In the genomic region with DNA sequence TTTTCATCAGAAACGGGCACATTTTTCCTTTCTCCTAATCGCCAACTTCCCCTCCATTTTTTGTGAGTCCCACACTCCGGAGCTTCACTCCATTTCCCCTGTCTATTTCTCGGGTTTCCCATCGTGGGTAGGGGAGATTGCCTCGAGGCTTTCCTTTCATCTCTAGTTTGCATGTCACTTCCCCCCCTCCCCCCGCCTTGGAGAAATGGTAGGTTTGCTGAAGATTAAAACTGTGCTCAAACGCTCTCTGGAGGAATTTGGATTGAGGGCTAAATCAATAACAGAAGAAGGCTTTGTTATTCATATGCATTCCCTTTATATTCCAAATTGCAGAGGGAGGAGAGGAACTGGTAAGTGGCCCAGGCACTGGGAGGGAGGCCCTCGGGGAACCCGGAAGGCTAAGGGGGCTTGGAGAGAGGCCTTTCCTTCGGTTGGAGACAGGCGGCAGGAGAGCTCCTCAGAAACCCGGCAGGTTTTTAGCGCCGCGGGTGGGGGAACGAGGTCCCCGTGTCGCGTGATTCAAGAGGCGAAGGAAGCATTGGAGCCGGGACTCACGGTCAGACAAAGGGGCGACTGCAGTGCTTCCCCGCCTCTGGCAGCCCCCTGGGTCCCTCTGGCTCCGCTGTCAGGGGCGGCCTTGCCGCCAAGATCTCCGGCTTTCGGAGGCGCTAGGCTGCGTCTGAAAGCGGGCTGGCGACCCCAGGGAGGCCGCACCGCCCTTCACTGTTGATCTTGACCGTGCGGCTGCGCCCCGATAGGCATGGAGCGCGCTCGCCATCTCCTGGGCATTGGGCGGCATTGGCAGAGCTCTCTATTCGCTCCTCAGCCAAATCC, we compare ENCODE assay signal across 8 cellular contexts. TPM values are rescaled to one million over a fixed set of nuclear protein-coding genes. Genes with fewer than 3 reads are reported as not detected.
DNase-seq lines count a peak whose midpoint lies in the region; ATAC-seq and TF ChIP-seq lines count a peak whose summit lies in the region.

No MANE protein-coding gene starts in this region.

- H3K18ac ChIP-seq in trophoblast cell (ENCODE audit: low read length): no peak overlapping the region

- no peak overlapping the region for H3K4ac ChIP-seq in trophoblast cell (ENCODE audit: low read depth, low read length)

- H3K9ac ChIP-seq in trophoblast cell (ENCODE audit: low read length): no peak overlapping the region

- no peak overlapping the region for H3K27ac ChIP-seq in cardiac muscle cell
- no peak overlapping the region for H3K27ac ChIP-seq in trophoblast cell (ENCODE audit: low read depth, low read length)

- peak overlapping the region; percentile 86 for H3K4me2 ChIP-seq in trophoblast cell (ENCODE audit: low read length)

- H3K27me3 Mint-ChIP-seq in activated naive CD4-positive, alpha-beta T cell treated with anti-CD3 and anti-CD28 coated beads, Interleukin-2, amount 10 ng/mL, durations not matched to agents 7 days and 5 days: peaks cover 95% of the 10 kb centered on the region

- no CpG with 5 or more reads among the region's 45 CpGs for WGBS in trophoblast cell (ENCODE audit: extremely low coverage, insufficient coverage, insufficient read length)

- no peak for TF ChIP-seq EP300 in Ishikawa (IDR thresholded peaks at IDR 0.05; ENCODE audit: borderline replicate concordance)

- H3K4me3 Mint-ChIP-seq in activated naive CD4-positive, alpha-beta T cell treated with anti-CD3 and anti-CD28 coated beads, Interleukin-2, amount 10 ng/mL, durations not matched to agents 7 days and 5 days: peak overlapping the region; percentile 65

- H2BK120ac ChIP-seq in trophoblast cell (ENCODE audit: insufficient read depth, low read length, poor library complexity): peak overlapping the region; percentile 7

- H3K9me3 Mint-ChIP-seq in activated naive CD4-positive, alpha-beta T cell treated with anti-CD3 and anti-CD28 coated beads, Interleukin-2, amount 10 ng/mL, durations not matched to agents 7 days and 5 days: no peaks in the 10 kb centered on the region

- H3K27ac Mint-ChIP-seq in activated naive CD4-positive, alpha-beta T cell treated with anti-CD3 and anti-CD28 coated beads, Interleukin-2, amount 10 ng/mL, durations not matched to agents 7 days and 5 days: no peak overlapping the region

- DNase-seq in Daoy (ENCODE audit: low read depth): peak; percentile 94
- DNase-seq in RPMI8226: peak; percentile 52
- DNase-seq in activated naive CD4-positive, alpha-beta T cell treated with anti-CD3 and anti-CD28 coated beads, Interleukin-2, amount 10 ng/mL, durations not matched to agents 7 days and 5 days: peak; percentile 69
- DNase-seq in cardiac muscle cell (ENCODE audit: low read depth in 1 of 2, low spot score in 1 of 2): peak; percentile 65 to 88
- peak; percentile 40 to 71 for DNase-seq in trophoblast cell

- no peaks in the 10 kb centered on the region for H3K79me1 ChIP-seq in trophoblast cell (ENCODE audit: low read length)

- ATAC-seq in GM21619 (IDR thresholded peaks at IDR 0.05; ENCODE audit: unreplicated experiment) (peak; percentile 90), HG02970 (IDR thresholded peaks at IDR 0.05; ENCODE audit: low FRiP score, unreplicated experiment) (no peak)

- peak; percentile 74 for TF ChIP-seq CTCF in cardiac muscle cell (IDR thresholded peaks at IDR 0.05; ENCODE audit: low read depth, low read length)

- peaks cover 5% of the 10 kb centered on the region for H3K36me3 Mint-ChIP-seq in activated naive CD4-positive, alpha-beta T cell treated with anti-CD3 and anti-CD28 coated beads, Interleukin-2, amount 10 ng/mL, durations not matched to agents 7 days and 5 days

- H3K14ac ChIP-seq in trophoblast cell (ENCODE audit: low read length): no peak overlapping the region

- peaks cover 25% of the 10 kb centered on the region for H3K4me1 Mint-ChIP-seq in activated naive CD4-positive, alpha-beta T cell treated with anti-CD3 and anti-CD28 coated beads, Interleukin-2, amount 10 ng/mL, durations not matched to agents 7 days and 5 days

- no peak overlapping the region for H4K12ac ChIP-seq in trophoblast cell (ENCODE audit: low read depth, low read length)

- CTCF ChIA-PET in activated naive CD4-positive, alpha-beta T cell treated with anti-CD3 and anti-CD28 coated beads, Interleukin-2, amount 10 ng/mL, durations not matched to agents 7 days and 5 days (lab: Charles Lee): interaction anchor here (0.6 to 2.7 kb wide), 16 partner anchors 8 to 969 kb away, joined by 3 to 33 read pairs (median 4); a partner anchor contains a TSS

- no peaks in the 10 kb centered on the region for H3K79me2 ChIP-seq in trophoblast cell (ENCODE audit: control insufficient read depth, insufficient read depth, low read length, poor library complexity)

- no peak overlapping the region for H2AK5ac ChIP-seq in trophoblast cell (ENCODE audit: low read length)

- no peaks in the 10 kb centered on the region for H3K9me3 ChIP-seq in cardiac muscle cell (ENCODE audit: low read depth)
- H3K9me3 ChIP-seq in trophoblast cell (ENCODE audit: insufficient read depth, low read depth, low read length): peaks cover 11% of the 10 kb centered on the region

- H3K27me3 ChIP-seq in cardiac muscle cell: peaks cover 100% of the 10 kb centered on the region
- H3K27me3 ChIP-seq in trophoblast cell (ENCODE audit: insufficient read depth, low read length): peaks cover 82% of the 10 kb centered on the region

- H2BK5ac ChIP-seq in trophoblast cell (ENCODE audit: low read depth, low read length, poor library complexity): no peak overlapping the region

- H2AFZ ChIP-seq in trophoblast cell (ENCODE audit: insufficient read depth, low read length, poor library complexity): peak overlapping the region; percentile 46

- peak overlapping the region; percentile 33 for H3K4me3 ChIP-seq in cardiac muscle cell
- H3K4me3 ChIP-seq in trophoblast cell (ENCODE audit: low read depth, low read length): no peak overlapping the region

- no peaks in the 10 kb centered on the region for H3K4me1 ChIP-seq in cardiac muscle cell (ENCODE audit: low read depth)
- peaks cover 10 to 27% of the 10 kb centered on the region in 2 experiments for H3K4me1 ChIP-seq in trophoblast cell (ENCODE audit: control insufficient read depth in 1 of 2, insufficient read depth in 2 of 2, low read length in 2 of 2)

- H2BK12ac ChIP-seq in trophoblast cell (ENCODE audit: low read length): no peak overlapping the region

- no peaks in the 10 kb centered on the region for H3K36me3 ChIP-seq in cardiac muscle cell
- H3K36me3 ChIP-seq in trophoblast cell (ENCODE audit: control insufficient read depth in 1 of 2, insufficient read depth in 2 of 2, low read length in 2 of 2): no peaks in the 10 kb centered on the region

- no peak overlapping the region for H3K23ac ChIP-seq in trophoblast cell (ENCODE audit: low read length)

- no peak overlapping the region for H4K91ac ChIP-seq in trophoblast cell (ENCODE audit: low read depth, low read length)

- peak; percentile 88 for TF ChIP-seq RAD21 in Ishikawa (IDR thresholded peaks at IDR 0.05; ENCODE audit: low read depth)

- H4K8ac ChIP-seq in trophoblast cell (ENCODE audit: low read depth, low read length): no peak overlapping the region

TF ChIP-seq in Ishikawa, 13 proteins besides CTCF, POLR2A, EP300 and RAD21:
- TF ChIP-seq EGR1 (IDR thresholded peaks at IDR 0.05): no peak
- TF ChIP-seq TCF12 (IDR thresholded peaks at IDR 0.05; ENCODE audit: low read depth): no peak; the same call in 1 of the 2 replicates
- TF ChIP-seq, protein P1, sequence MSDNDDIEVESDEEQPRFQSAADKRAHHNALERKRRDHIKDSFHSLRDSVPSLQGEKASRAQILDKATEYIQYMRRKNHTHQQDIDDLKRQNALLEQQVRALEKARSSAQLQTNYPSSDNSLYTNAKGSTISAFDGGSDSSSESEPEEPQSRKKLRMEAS (IDR thresholded peaks at IDR 0.05): peak; percentile 73
- no peak for TF ChIP-seq TAF1 (IDR thresholded peaks at IDR 0.05; ENCODE audit: low read depth)

RNA-seq across cellular contexts. Expression of a gene that starts 2.4 kb away (rescaled TPM):
- 0.46 TPM in 1 of 2 replicates, not detected in the other for total RNA-seq in Daoy (2014; rRNA removed; shearing (Covaris generic))
- total RNA-seq in cardiac muscle cell: not detected in 2 replicates
- not detected in 2 replicates for polyA plus RNA-seq in cardiac muscle cell
- 0.06 and 0.07 TPM in 2 replicates for polyA plus RNA-seq in trophoblast cell (2013)

RNA-seq across cellular contexts. Expression of a gene that starts 4.7 kb away (rescaled TPM):
- 20.7 and 21.5 TPM in 2 replicates for total RNA-seq in Daoy (2014; rRNA removed; shearing (Covaris generic))
- not detected in 2 replicates for total RNA-seq in cardiac muscle cell
- polyA plus RNA-seq in cardiac muscle cell: not detected in 2 replicates
- polyA plus RNA-seq in trophoblast cell (2013): 0.28 and 0.37 TPM in 2 replicates

RNA-seq across cellular contexts. Expression of a gene that starts 9.9 kb away (rescaled TPM):
- total RNA-seq in Daoy (2014; rRNA removed; shearing (Covaris generic)): 13.4 and 14.0 TPM in 2 replicates
- not detected in 2 replicates for total RNA-seq in cardiac muscle cell
- polyA plus RNA-seq in cardiac muscle cell: not detected in 2 replicates
- polyA plus RNA-seq in trophoblast cell (2013): 2.7 and 3.3 TPM in 2 replicates

RNA-seq across cellular contexts. Expression of a gene that starts 13.4 kb away (rescaled TPM):
- total RNA-seq in Daoy (2014; rRNA removed; shearing (Covaris generic)): not detected in 2 replicates
- 0.06 and 0.11 TPM in 2 replicates for total RNA-seq in cardiac muscle cell
- polyA plus RNA-seq in cardiac muscle cell: 0.28 TPM in 1 of 2 replicates, not detected in the other
- polyA plus RNA-seq in trophoblast cell (2013): 0.03 TPM in 2 replicates

RNA-seq across cellular contexts. Expression of a gene that starts 19.4 kb away (rescaled TPM):
- 14.8 and 18.6 TPM in 2 replicates for total RNA-seq in Daoy (2014; rRNA removed; shearing (Covaris generic))
- not detected in 2 replicates for total RNA-seq in cardiac muscle cell
- polyA plus RNA-seq in cardiac muscle cell: not detected in 2 replicates
- 1.4 and 1.6 TPM in 2 replicates for polyA plus RNA-seq in trophoblast cell (2013)

Comparison
In these comparisons a context has a peak if more than half of its experiments do, and no peak if none do; other contexts are left out.
1. RNA of a gene that starts 4.7 kb away (total RNA-seq): 20.7 to 21.5 TPM in Daoy; not detected in cardiac muscle cell; every median in the first group is over 10 times any median in the second.
2. RNA of a gene that starts 9.9 kb away (total RNA-seq): 13.4 to 14.0 TPM in Daoy; not detected in cardiac muscle cell; every median in the first group is over 10 times any median in the second.
3. Peak in every context shown above with its lines, with median percentiles within 50 percentile points of each other: DNase-seq.